8 cellular contexts compared by ENCODE assay signal in the genomic region with DNA sequence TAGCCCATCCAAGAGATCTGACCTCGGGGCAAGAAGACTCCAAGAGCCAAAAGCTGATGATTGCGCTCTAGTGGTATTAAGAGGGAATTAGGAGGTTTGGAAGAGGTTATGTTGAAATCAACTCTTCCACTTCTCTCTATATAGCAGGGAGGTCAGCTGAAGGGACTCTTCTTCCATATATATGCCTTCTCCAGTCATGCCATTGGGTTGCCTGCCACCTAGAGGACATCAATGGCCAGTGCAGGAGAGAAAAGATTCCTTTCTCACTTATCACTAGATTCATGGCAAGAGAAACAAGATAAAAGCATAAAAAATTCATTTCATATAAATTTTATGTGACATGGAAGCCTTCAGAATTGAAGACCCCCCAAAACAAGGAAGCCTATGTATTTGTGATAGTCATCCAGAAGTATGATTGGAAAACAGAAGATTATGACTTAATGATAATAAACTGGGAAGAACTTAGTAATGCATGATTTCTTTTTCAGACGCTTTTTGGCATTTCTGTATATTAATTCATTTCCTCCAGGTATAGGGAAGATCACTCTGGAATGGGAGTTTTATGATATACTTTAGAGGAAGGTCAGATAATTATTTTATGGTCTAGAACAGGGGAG.
A peak's percentile ranks its signal among the peaks of the same experiment; 100 is the strongest.
DNase-seq lines count a peak whose midpoint lies in the region; ATAC-seq lines count a peak whose summit lies in the region.

No MANE protein-coding gene starts in this region.

- ATAC-seq in GM19467 (IDR thresholded peaks at IDR 0.05; ENCODE audit: unreplicated experiment) (peak; percentile 99), HG03432 (IDR thresholded peaks at IDR 0.05; ENCODE audit: unreplicated experiment) (peak; percentile 98)

- DNase-seq in G401 (ENCODE audit: low spot score) (peak; percentile 25), NCI-H446 (lab: John Stamatoyannopoulos, UW) (peak; percentile 44 to 73), globus pallidus (ENCODE audit: low spot score) (peak; percentile 24), renal cortical epithelial cell (ENCODE audit: low read depth) (peak; percentile 48), DMS79 (lab: John Stamatoyannopoulos, UW) (no peak)
- DNase-seq in activated CD4-positive, alpha-beta T cell treated with anti-CD3 and anti-CD28 coated beads, Interleukin-2, amount 50 U/mL, for 48 hours = peak; percentile 21 to 26

- in situ Hi-C loops in G401 (cut with HindIII; ENCODE audit: low sequenced_read_pairs) = no loop called here
